ENCODE assay signal across 8 cellular contexts in genomic region chr16:11379420-11379819, GRCh38. TPM values are rescaled to one million over a fixed set of nuclear protein-coding genes. Genes with fewer than 3 reads are reported as not detected.
A peak's percentile ranks its signal among the peaks of the same experiment; 100 is the strongest.
DNase-seq lines count a peak whose midpoint lies in the region; ATAC-seq and TF ChIP-seq lines count a peak whose summit lies in the region.

No MANE protein-coding gene starts in this region.

- no peak overlapping the region for H3K9ac ChIP-seq in mesendoderm (ENCODE audit: low read length)

- no peak overlapping the region for H3K27ac ChIP-seq in mesendoderm (ENCODE audit: low read depth, low read length)

- H3K36me3 ChIP-seq in mesendoderm (ENCODE audit: control insufficient read depth, insufficient read depth, low read length): no peaks in the 10 kb centered on the region

- BruUV-seq in MCF 10A (replicated peaks; lab: Mats Ljungman, UMichigan): no TSS peak

- H3K4me3 ChIP-seq in AG10803 (ENCODE audit: low read length) (no peak overlapping the region), mesendoderm (ENCODE audit: low read length) (no peak overlapping the region)

- H3K4me2 ChIP-seq in mesendoderm (ENCODE audit: low read length): no peak overlapping the region

- no peak overlapping the region for H4K8ac ChIP-seq in mesendoderm (ENCODE audit: low read depth, low read length)

- CTCF ChIA-PET in MCF 10A (lab: Yijun Ruan, JAX): interaction anchor here (0.6 to 1.6 kb wide), 5 partner anchors 9 to 416 kb away, joined by 3 to 6 read pairs (median 4); no protein-coding TSS in a partner anchor

- no CpG with 5 or more reads among the region's 7 CpGs for WGBS in mesendoderm (ENCODE audit: extremely low coverage, insufficient coverage, low lambda C conversion rate)

- H3K4me1 Mint-ChIP-seq in MCF 10A (ENCODE audit: insufficient read depth, unreplicated experiment): peaks cover 6% of the 10 kb centered on the region
- H3K4me1 Mint-ChIP-seq in glutamatergic neuron (ENCODE audit: low read depth, unreplicated experiment): no peaks in the 10 kb centered on the region

- intact Hi-C loops in MCF 10A (cut with micrococcal nuclease): no loop called here

- H2BK120ac ChIP-seq in mesendoderm (ENCODE audit: low read depth, low read length): no peak overlapping the region

- H3K9me3 Mint-ChIP-seq in MCF 10A (ENCODE audit: unreplicated experiment) (no peaks in the 10 kb centered on the region), glutamatergic neuron (ENCODE audit: unreplicated experiment) (no peaks in the 10 kb centered on the region)

- TF ChIP-seq CTCF in AG10803 (conservative IDR thresholded peaks at IDR 0.05; ENCODE audit: low read length): no peak
- no peak for TF ChIP-seq CTCF in MCF 10A (IDR thresholded peaks at IDR 0.05; ENCODE audit: unreplicated experiment)
- no peak for TF ChIP-seq CTCF in glutamatergic neuron (IDR thresholded peaks at IDR 0.05; ENCODE audit: partially characterized antibody, unreplicated experiment)

- H3K4me3 Mint-ChIP-seq in MCF 10A (ENCODE audit: unreplicated experiment): no peak overlapping the region
- H3K4me3 Mint-ChIP-seq in glutamatergic neuron (ENCODE audit: unreplicated experiment): no peak overlapping the region

- H2BK15ac ChIP-seq in mesendoderm (replicated peaks; ENCODE audit: low read depth): no peak overlapping the region

- H3K79me1 ChIP-seq in mesendoderm (ENCODE audit: low read length): no peaks in the 10 kb centered on the region

- H3K27me3 Mint-ChIP-seq in MCF 10A (ENCODE audit: insufficient read depth, unreplicated experiment) (no peaks in the 10 kb centered on the region), glutamatergic neuron (ENCODE audit: unreplicated experiment) (peaks cover 1% of the 10 kb centered on the region)

- no peaks in the 10 kb centered on the region for H3K27me3 ChIP-seq in mesendoderm (ENCODE audit: insufficient read depth, low read length, poor library complexity)

- H2BK5ac ChIP-seq in mesendoderm (ENCODE audit: low read length): no peak overlapping the region

- no peaks in the 10 kb centered on the region for H3K79me2 ChIP-seq in mesendoderm (ENCODE audit: control insufficient read depth, insufficient read depth, low read length)

- H3K36me3 Mint-ChIP-seq in MCF 10A (ENCODE audit: insufficient read depth, unreplicated experiment): no peaks in the 10 kb centered on the region
- H3K36me3 Mint-ChIP-seq in glutamatergic neuron (ENCODE audit: unreplicated experiment): no peaks in the 10 kb centered on the region

- H4K5ac ChIP-seq in mesendoderm (ENCODE audit: low read length): no peak overlapping the region

- H2AK5ac ChIP-seq in mesendoderm (ENCODE audit: low read length): no peak overlapping the region

- H3K27ac Mint-ChIP-seq in MCF 10A (ENCODE audit: low read depth, unreplicated experiment) (peak overlapping the region; percentile 54), glutamatergic neuron (ENCODE audit: unreplicated experiment) (no peak overlapping the region)

- no peak overlapping the region for H3K23ac ChIP-seq in mesendoderm (ENCODE audit: low read length)

- no peak overlapping the region for H3K18ac ChIP-seq in mesendoderm (ENCODE audit: low read length)

- DNase-seq in AG10803 (ENCODE audit: low read depth) (peak; percentile 25), MCF 10A (ENCODE audit: unreplicated experiment) (peak; percentile 46), mesendoderm (no peak), NCI-H526 treated with DMSO at 0.1 percent for 48 hours (lab: John Stamatoyannopoulos, UW) (no peak), glutamatergic neuron (no peak)

- POLR2A ChIA-PET in MCF 10A (lab: Yijun Ruan, JAX): interaction anchor here (0.6 kb wide), 1 partner anchor 664 kb away, joined by 3 read pairs; no protein-coding TSS in a partner anchor

- ATAC-seq in GM18867 (IDR thresholded peaks at IDR 0.05; ENCODE audit: unreplicated experiment) (peak; percentile 54), HG03460 (IDR thresholded peaks at IDR 0.05; ENCODE audit: unreplicated experiment) (peak; percentile 64), HG03520 (IDR thresholded peaks at IDR 0.05; ENCODE audit: unreplicated experiment) (no peak)

- H3K56ac ChIP-seq in mesendoderm (ENCODE audit: low read length): no peak overlapping the region

- no peak overlapping the region for H3K4ac ChIP-seq in mesendoderm (ENCODE audit: low read depth, low read length)

- no peaks in the 10 kb centered on the region for H3K4me1 ChIP-seq in mesendoderm (ENCODE audit: control insufficient read depth, low read depth, low read length)

RNA-seq across cellular contexts. Expression of gene RMI2, which starts 34.2 kb away (rescaled TPM):
- 5.8 and 6.6 TPM in 2 replicates for total RNA-seq in MCF 10A (2022)
- polyA plus RNA-seq in mesendoderm (2013, experiment 1 of 2): 57.3 TPM
- polyA plus RNA-seq in mesendoderm (2013, experiment 2 of 2): 58.1 TPM
- 4.2 TPM for total RNA-seq in glutamatergic neuron (ENCODE audit: unreplicated experiment)

Comparison
In these comparisons a context has a peak if more than half of its experiments do, and no peak if none do; other contexts are left out.
1. DNase-seq: peak in AG10803 (single experiment) and MCF 10A (single experiment); none in mesendoderm (single experiment), NCI-H526 treated with DMSO at 0.1 percent for 48 hours (single experiment) and glutamatergic neuron (single experiment).